1 cellular context compared by ENCODE assay signal in genomic region chr11:65078151-65078550, GRCh38.
TF ChIP-seq lines count a peak whose summit lies in the region.

No MANE protein-coding gene starts in this region.

TF ChIP-seq in HepG2, 621 proteins besides CTCF, POLR2A, EP300 and RAD21 (continues in another document):
- TF ChIP-seq CREM (IDR thresholded peaks at IDR 0.05) (no peak), CREM (CRISPR knock-in tag; IDR thresholded peaks at IDR 0.05) (no peak), ARID4A (CRISPR knock-in tag; IDR thresholded peaks at IDR 0.05; ENCODE audit: borderline replicate concordance) (0 out of 2 replicates have a peak, but pooled peaks have one; percentile 17), ZFY (CRISPR knock-in tag; IDR thresholded peaks at IDR 0.05) (peak; percentile 45; the same call in 1 of the 2 replicates), ZNF367 (CRISPR knock-in tag; IDR thresholded peaks at IDR 0.05; ENCODE audit: borderline replicate concordance) (no peak), MED1 (CRISPR knock-in tag; IDR thresholded peaks at IDR 0.05) (no peak), THAP11 (CRISPR knock-in tag; IDR thresholded peaks at IDR 0.05) (0 out of 2 replicates have a peak, but pooled peaks have one; percentile 18), SIN3A (IDR thresholded peaks at IDR 0.05; ENCODE audit: borderline replicate concordance, low read depth, low read length) (no peak), KDM2A (CRISPR knock-in tag; IDR thresholded peaks at IDR 0.05; ENCODE audit: borderline replicate concordance, low read depth) (0 out of 2 replicates have a peak, but pooled peaks have one; percentile 28), E2F1 (CRISPR knock-in tag; IDR thresholded peaks at IDR 0.05) (no peak), TAF15 (IDR thresholded peaks at IDR 0.05; ENCODE audit: low read depth, low read length, poor library complexity, severe bottlenecking) (no peak), XRCC5 (optimal IDR thresholded peaks at IDR 0.05; ENCODE audit: low read length) (peak; percentile 62), ELF3 (CRISPR knock-in tag; IDR thresholded peaks at IDR 0.05) (no peak), STAG1 (CRISPR knock-in tag; IDR thresholded peaks at IDR 0.05) (peak; percentile 78), ZNF557 (CRISPR knock-in tag; IDR thresholded peaks at IDR 0.05) (no peak), SMC3 (IDR thresholded peaks at IDR 0.05; ENCODE audit: low read length) (peak; percentile 83), NR2C2 (CRISPR knock-in tag; IDR thresholded peaks at IDR 0.05; ENCODE audit: borderline replicate concordance) (no peak), FOSL2 (CRISPR knock-in tag; IDR thresholded peaks at IDR 0.05) (0 out of 2 replicates have a peak, but pooled peaks have one; percentile 27), ZNF337 (CRISPR knock-in tag; IDR thresholded peaks at IDR 0.05; ENCODE audit: borderline replicate concordance, low read depth) (no peak), TP53 (CRISPR knock-in tag; conservative IDR thresholded peaks at IDR 0.05) (no peak), NFE2L2 (IDR thresholded peaks at IDR 0.05; ENCODE audit: low read length) (no peak), ZBTB37 (CRISPR knock-in tag; IDR thresholded peaks at IDR 0.05) (no peak), HNF1B (CRISPR knock-in tag; IDR thresholded peaks at IDR 0.05) (0 out of 2 replicates have a peak, but pooled peaks have one; percentile 48), ZNF512B (CRISPR knock-in tag; IDR thresholded peaks at IDR 0.05; ENCODE audit: borderline replicate concordance) (no peak), ZBTB33 (CRISPR knock-in tag; IDR thresholded peaks at IDR 0.05) (peak; percentile 93), TEAD3 (CRISPR knock-in tag; optimal IDR thresholded peaks at IDR 0.05; ENCODE audit: borderline replicate concordance) (peak; percentile 26), HMGXB4 (CRISPR knock-in tag; IDR thresholded peaks at IDR 0.05; ENCODE audit: borderline replicate concordance in 1 of 2, low read depth in 1 of 2) (peak in 1 of 2 experiments; percentile 62; a peak in 1 of 4 replicates), CREB1 (IDR thresholded peaks at IDR 0.05) (no peak), CREB1 (CRISPR knock-in tag; IDR thresholded peaks at IDR 0.05) (no peak), KAT2B (IDR thresholded peaks at IDR 0.05; ENCODE audit: borderline replicate concordance, low read depth, low read length) (no peak), ZNF20 (CRISPR knock-in tag; IDR thresholded peaks at IDR 0.05) (no peak), ZNF713 (CRISPR knock-in tag; IDR thresholded peaks at IDR 0.05) (no peak), ATF3 (CRISPR knock-in tag; IDR thresholded peaks at IDR 0.05) (no peak), IRF1 (CRISPR knock-in tag; IDR thresholded peaks at IDR 0.05; ENCODE audit: low read depth) (no peak), ZNF33A (CRISPR knock-in tag; IDR thresholded peaks at IDR 0.05; ENCODE audit: borderline replicate concordance) (no peak), ZFX (CRISPR knock-in tag; IDR thresholded peaks at IDR 0.05; ENCODE audit: low read depth) (peak; percentile 44; the same call in 1 of the 2 replicates), ZNF687 (CRISPR knock-in tag; IDR thresholded peaks at IDR 0.05) (peak; percentile 44), HMG20A (CRISPR knock-in tag; IDR thresholded peaks at IDR 0.05; ENCODE audit: borderline replicate concordance) (no peak), ZZZ3 (CRISPR knock-in tag; IDR thresholded peaks at IDR 0.05; ENCODE audit: borderline replicate concordance) (no peak), YY1 (IDR thresholded peaks at IDR 0.05; ENCODE audit: insufficient read depth, insufficient replicate concordance, low read depth, low read length) (no peak), SAP130 (CRISPR knock-in tag; IDR thresholded peaks at IDR 0.05; ENCODE audit: low read depth) (peak; percentile 49; the same call in 1 of the 2 replicates)
